Comparison of ENCODE assay signal across 3 cellular contexts in the genomic region with DNA sequence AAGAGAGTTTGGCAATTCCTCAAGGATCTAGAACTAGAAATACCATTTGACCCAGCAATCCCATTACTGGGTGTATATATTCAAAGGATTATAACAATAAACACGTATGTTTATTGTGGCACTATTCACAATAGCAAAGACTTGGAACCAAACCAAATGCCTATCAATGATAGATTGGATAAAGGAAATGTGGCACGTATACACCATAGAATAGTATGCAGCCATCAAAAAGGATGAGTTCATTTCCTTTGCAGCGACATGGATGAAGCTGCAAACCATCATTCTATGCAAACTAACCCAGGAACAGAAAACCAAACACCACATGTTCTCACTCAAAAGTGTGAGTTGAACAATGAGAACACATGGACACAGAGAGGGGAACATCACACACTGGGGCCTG.
DNase-seq lines count a peak whose midpoint lies in the region; ATAC-seq, FAIRE-seq and TF ChIP-seq lines count a peak whose summit lies in the region.
"Not testable (repeated sequence)": the region's sequence is repeated elsewhere in the genome, so short reads cannot be mapped to it uniquely, and the experiment has no call there.

No MANE protein-coding gene starts in this region.

- BruUV-seq in K562 (replicated peaks; lab: Mats Ljungman, UMichigan) = not testable (repeated sequence)

- DNase-seq in K562 (ENCODE audit: extremely low read depth in 1 of 4, low spot score in 3 of 4) = not testable (repeated sequence)

- TF ChIP-seq CTCF in HEK293 (tag by site-specific recombination; IDR thresholded peaks at IDR 0.05); K562 (IDR thresholded peaks at IDR 0.05 in 2 of 3, conservative IDR thresholded peaks at IDR 0.05 in 1 of 3; ENCODE audit: insufficient read depth in 2 of 3, low read depth in 1 of 3, low read length in 3 of 3): not testable (repeated sequence)

- CTCF ChIA-PET in HEK293 (lab: Yijun Ruan, JAX); K562 (lab: Yijun Ruan, JAX; ENCODE audit: low intra/inter-chr PET ratio): not testable (repeated sequence)

- not testable (repeated sequence) for TF ChIP-seq POLR2A in K562 (conservative IDR thresholded peaks at IDR 0.05)

- H4K20me1 ChIP-seq in K562 (replicated peaks; ENCODE audit: control insufficient read depth, insufficient read depth, low read length) = not testable (repeated sequence)

- H3K4me2 ChIP-seq in K562 (ENCODE audit: insufficient read depth, low read length) = not testable (repeated sequence)

- 10% methylated on average over 3 of the region's 3 CpGs for WGBS in K562 (ENCODE audit: insufficient coverage, low coverage, missing lambda C conversion rate)

- H3K27ac ChIP-seq in HEK293 (ENCODE audit: extremely low read depth, low read depth, low read length); K562 (ENCODE audit: extremely low read depth, low read depth, low read length): not testable (repeated sequence)

- H3K9ac ChIP-seq in K562 (ENCODE audit: insufficient read depth in 1 of 2, low read depth in 2 of 2, low read length in 2 of 2) = not testable (repeated sequence)

- H3K36me3 ChIP-seq in HEK293 (ENCODE audit: control insufficient read depth in 2 of 2, insufficient read depth in 1 of 2, low read length in 2 of 2); K562 (ENCODE audit: control insufficient read depth, insufficient read depth, low read length): not testable (repeated sequence)

- not testable (repeated sequence) for H2AFZ ChIP-seq in K562 (ENCODE audit: low read depth, low read length)

- not testable (repeated sequence) for H3K4me1 ChIP-seq in HEK293 (ENCODE audit: control insufficient read depth, insufficient read depth, low read length); K562 (replicated peaks in 1 of 2; ENCODE audit: control insufficient read depth in 2 of 2, insufficient read depth in 2 of 2, low read length in 2 of 2)

- intact Hi-C loops in K562 (cut with micrococcal nuclease) = not testable (repeated sequence)

- not testable (repeated sequence) for H3K4me3 ChIP-seq in HEK293 (ENCODE audit: low read depth, low read length); K562

- H3K9me3 ChIP-seq in HEK293 (ENCODE audit: control insufficient read depth, insufficient read depth, low read depth, low read length); K562 (replicated peaks; ENCODE audit: control insufficient read depth, insufficient read depth, low read depth, low read length): not testable (repeated sequence)

- in situ Hi-C loops in K562 (cut with MboI) = not testable (repeated sequence)

- not testable (repeated sequence) for H3K79me2 ChIP-seq in K562 (ENCODE audit: control insufficient read depth, insufficient read depth, low read length)

- not testable (repeated sequence) for ATAC-seq in SK-N-SH treated with all-trans-retinoic acid at 6 μM for 48 hours, K562

- TF ChIP-seq RAD21 in K562 (CRISPR knock-in tag; conservative IDR thresholded peaks at IDR 0.05 in 1 of 2, IDR thresholded peaks at IDR 0.05 in 1 of 2) = not testable (repeated sequence)

- not testable (repeated sequence) for H3K9me1 ChIP-seq in K562 (ENCODE audit: control insufficient read depth, insufficient read depth, low read length)

- not testable (repeated sequence) for H3K27me3 ChIP-seq in K562 (ENCODE audit: control insufficient read depth in 2 of 2, insufficient read depth in 2 of 2, low read length in 2 of 2)

- POLR2A ChIA-PET in HEK293 (lab: Yijun Ruan, JAX); K562 (lab: Yijun Ruan, JAX): not testable (repeated sequence)

- not testable (repeated sequence) for TF ChIP-seq EP300 in K562 (IDR thresholded peaks at IDR 0.05; ENCODE audit: low read length)

- not testable (repeated sequence) for FAIRE-seq in K562 (lab: Jason Lieb, UNC)

TF ChIP-seq in HEK293, 187 proteins besides CTCF, POLR2A, EP300 and RAD21:
- TF ChIP-seq ZNF146 (tag by site-specific recombination; IDR thresholded peaks at IDR 0.05) = peak; percentile 65
TF ChIP-seq in HEK293: peak in this region for 1; not testable (repeated sequence) for 186.

TF ChIP-seq in SK-N-SH treated with all-trans-retinoic acid at 6 μM for 48 hours, 23 proteins besides CTCF, POLR2A, EP300 and RAD21:
- peak; percentile 79 for TF ChIP-seq ZNF8 (CRISPR knock-in tag; IDR thresholded peaks at IDR 0.05)

TF ChIP-seq in K562, 482 proteins besides CTCF, POLR2A, EP300 and RAD21:
- TF ChIP-seq ZNF146 (CRISPR knock-in tag; IDR thresholded peaks at IDR 0.05; ENCODE audit: unreplicated experiment) = peak; percentile 62
